ENCODE assay signal across 21 cellular contexts in the genomic region with DNA sequence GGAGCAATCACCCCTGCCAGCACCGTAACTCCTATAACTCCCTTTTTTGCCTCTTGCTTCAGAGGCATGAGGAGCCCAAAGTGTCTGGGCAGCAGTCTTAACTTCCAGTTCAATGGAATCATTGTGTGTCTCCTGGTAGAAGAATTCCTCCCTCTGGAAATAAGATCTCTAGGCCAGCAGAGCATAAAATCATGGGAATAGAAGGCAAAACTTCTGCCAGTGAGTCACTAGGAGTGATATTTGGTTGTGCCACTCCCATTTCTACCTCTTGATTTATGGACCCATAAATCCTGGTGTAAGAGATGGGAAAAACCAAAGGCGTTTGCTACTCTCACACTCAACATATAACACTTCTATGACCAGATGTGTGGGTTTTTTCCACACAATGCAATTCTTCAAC.
A peak's percentile ranks its signal among the peaks of the same experiment; 100 is the strongest.
DNase-seq lines count a peak whose midpoint lies in the region; TF ChIP-seq lines count a peak whose summit lies in the region.
"Had no signal": no experiment of that assay in that cellular context is flagged by ENCODE, and none has a peak within 500 bp of the region (broad histone marks: within the 10 kb centered on the region; RNA-seq: fewer than 3 reads in every experiment).

No MANE protein-coding gene starts in this region.

- TF ChIP-seq EP300 in tibial nerve (IDR thresholded peaks at IDR 0.05): no peak

- no peaks in the 10 kb centered on the region for H3K9me3 ChIP-seq in tibial nerve
- H3K9me3 ChIP-seq: gastrocnemius medialis, SJCRH30, upper lobe of left lung had no signal

- no peaks in the 10 kb centered on the region for H3K36me3 ChIP-seq in tibial nerve
- H3K36me3 ChIP-seq: brain microvascular endothelial cell, gastrocnemius medialis, SJCRH30, upper lobe of left lung had no signal

- 46 to 47% methylated on average over 2 of the region's 2 CpGs for WGBS in tibial nerve, 2 donors

- H3K4me3 ChIP-seq in tibial nerve: no peak overlapping the region
- H3K4me3 ChIP-seq: gastrocnemius medialis, SJCRH30, upper lobe of left lung had no signal

- no peaks in the 10 kb centered on the region for H3K4me1 ChIP-seq in tibial nerve
- H3K4me1 ChIP-seq: gastrocnemius medialis, parathyroid adenoma, upper lobe of left lung had no signal

- no peak for TF ChIP-seq CTCF in tibial nerve (IDR thresholded peaks at IDR 0.05)

- no peak for TF ChIP-seq POLR2A in tibial nerve (IDR thresholded peaks at IDR 0.05)

- no peak overlapping the region for H3K27ac ChIP-seq in tibial nerve
- H3K27ac ChIP-seq: brain microvascular endothelial cell, gastrocnemius medialis, parathyroid adenoma, SJCRH30, upper lobe of left lung had no signal

- H3K27me3 ChIP-seq in tibial nerve: no peaks in the 10 kb centered on the region
- H3K27me3 ChIP-seq: brain microvascular endothelial cell, gastrocnemius medialis, SJCRH30, upper lobe of left lung had no signal

- DNase-seq in AG08395 (ENCODE audit: low spot score) (peak; percentile 40), HT1080 (ENCODE audit: low read depth) (peak; percentile 51), epidermal melanocyte (ENCODE audit: insufficient read length, low spot score) (peak; percentile 30), kidney tubule cell (ENCODE audit: low spot score) (peak; percentile 83), NCI-H748 treated with DMSO at 0.1 percent for 48 hours (lab: John Stamatoyannopoulos, UW) (no peak), COR-L47 (lab: John Stamatoyannopoulos, UW) (no peak), NCI-H1105 treated with DMSO at 0.1 percent for 48 hours (lab: John Stamatoyannopoulos, UW) (no peak), tibial nerve (ENCODE audit: low spot score in 2 of 2) (no peak)
- DNase-seq: activated naive CD4-positive, alpha-beta T cell treated with anti-CD3 and anti-CD28 coated beads for 36 hours; brain microvascular endothelial cell; CD4-positive, alpha-beta T cell; dermis blood vessel endothelial cell; gastrocnemius medialis; HCEC 1CT; NCI-H1436; NCI-H345; stimulated activated naive CD4-positive, alpha-beta T cell; T1000; upper lobe of left lung had no signal

Comparison
In these comparisons a context has a peak if more than half of its experiments do, and no peak if none do; other contexts are left out.
1. DNase-seq: peak in AG08395 (single experiment), HT1080 (single experiment), epidermal melanocyte (single experiment) and kidney tubule cell (single experiment); none in NCI-H748 treated with DMSO at 0.1 percent for 48 hours (single experiment), COR-L47 (single experiment), NCI-H1105 treated with DMSO at 0.1 percent for 48 hours (single experiment) and tibial nerve (0 of 2).